ENCODE assay signal across 35 cellular contexts in the genomic region with DNA sequence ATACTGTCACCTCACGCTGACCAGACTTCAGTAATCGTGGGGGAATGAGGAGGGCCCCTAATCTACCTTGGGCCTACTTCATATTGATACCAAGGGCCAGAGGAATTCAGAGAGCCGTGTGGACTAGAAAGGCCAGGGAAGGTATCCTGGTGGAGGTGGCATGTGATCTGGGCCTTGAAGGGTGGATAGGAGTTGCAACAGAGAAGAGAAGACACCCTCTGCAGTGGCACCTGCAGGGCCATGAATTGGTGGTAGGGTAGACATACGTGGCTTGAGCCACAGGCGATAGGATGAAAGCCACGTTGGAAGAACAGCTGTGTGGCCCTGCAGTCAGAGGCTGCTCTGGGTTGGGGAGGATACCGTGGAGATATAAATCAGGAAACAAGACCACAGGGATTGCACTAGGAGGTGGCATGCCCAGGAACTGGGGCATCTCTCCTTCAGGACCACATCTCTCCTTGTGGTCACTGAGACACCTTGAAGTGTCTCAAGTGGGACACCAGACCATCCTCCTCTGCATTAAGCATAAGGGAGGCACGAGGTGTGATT.
"Had no signal": no experiment of that assay in that cellular context is flagged by ENCODE, and none has a peak within 500 bp of the region (broad histone marks: within the 10 kb centered on the region; RNA-seq: fewer than 3 reads in every experiment).

No MANE protein-coding gene starts in this region.

- DNase-seq: activated CD4-positive, alpha-beta T cell treated with anti-CD3 and anti-CD28 coated beads, Interleukin-2, amount 50 U/mL, for 1 hour; activated CD8-positive, alpha-beta memory T cell treated with anti-CD3 and anti-CD28 coated beads, Interleukin-2, amount 50 U/mL, for 4 hours; activated gamma-delta T cell; activated naive CD4-positive, alpha-beta T cell treated with anti-CD3 and anti-CD28 coated beads, Interleukin-2, amount 10 ng/mL, durations not matched to agents 7 days and 5 days; activated T-cell treated with anti-CD3 and anti-CD28 coated beads, Interleukin-2, amount 50 U/mL, for 1 hour; amniotic stem cell; brain microvascular endothelial cell; caudate nucleus; effector CD4-positive, alpha-beta T cell; esophagus squamous epithelium; foreskin melanocyte; heart right ventricle; left colon; natural killer cell; pancreas; retina; stimulated activated CD4-positive, alpha-beta T cell treated with anti-CD3 and anti-CD28 coated beads, Interleukin-12 subunit alpha, Interleukin-12 subunit beta, amount 100 ng/mL, for 4 hours; stimulated activated CD4-positive, alpha-beta T cell treated with anti-CD3 and anti-CD28 coated beads, Interleukin-4, amount 100 ng/mL, for 1 hour; stimulated activated naive CD8-positive, alpha-beta T cell treated with anti-CD3 and anti-CD28 coated beads, Interleukin-15, amount 100 ng/mL, for 72 hours; substantia nigra; T1000; WERI-Rb-1 had no signal

- H3K27ac Mint-ChIP-seq: activated naive CD4-positive, alpha-beta T cell treated with anti-CD3 and anti-CD28 coated beads, Interleukin-2, amount 10 ng/mL, durations not matched to agents 7 days and 5 days; dendritic cell treated with granulocyte-macrophage colony-stimulating factor and Interleukin-4, amounts not matched to agents 40 ng/mL and 50 ng/mL, for 4 days; memory B cell; natural killer cell; stimulated activated effector memory CD8-positive, alpha-beta T cell treated with anti-CD3 and anti-CD28 coated beads, Interleukin-12 subunit alpha, Interleukin-12 subunit beta, amount 100 ng/mL, for 72 hours; stimulated activated naive CD8-positive, alpha-beta T cell treated with anti-CD3 and anti-CD28 coated beads, Interleukin-15, amount 100 ng/mL, for 72 hours; type B pancreatic cell had no signal

- H3K27ac ChIP-seq: brain microvascular endothelial cell, epithelial cell of prostate, esophagus squamous epithelium, heart right ventricle, pancreas, prostate gland, SJSA1, skin epidermis, WERI-Rb-1 had no signal

- H3K9me3 ChIP-seq: esophagus squamous epithelium, heart right ventricle, pancreas, prostate gland, SJSA1 had no signal

- H3K4me3 ChIP-seq: esophagus squamous epithelium, heart right ventricle, pancreas, prostate gland, SJSA1, skin epidermis had no signal

- H3K27me3 ChIP-seq: brain microvascular endothelial cell, pancreas, SJSA1 had no signal

- H3K4me1 Mint-ChIP-seq: activated naive CD4-positive, alpha-beta T cell treated with anti-CD3 and anti-CD28 coated beads, Interleukin-2, amount 10 ng/mL, durations not matched to agents 7 days and 5 days; memory B cell; natural killer cell; stimulated activated effector memory CD8-positive, alpha-beta T cell treated with anti-CD3 and anti-CD28 coated beads, Interleukin-12 subunit alpha, Interleukin-12 subunit beta, amount 100 ng/mL, for 72 hours; stimulated activated naive CD8-positive, alpha-beta T cell treated with anti-CD3 and anti-CD28 coated beads, Interleukin-15, amount 100 ng/mL, for 72 hours had no signal

- H3K4me1 ChIP-seq: heart right ventricle, pancreas, prostate gland, SJSA1 had no signal

- H3K4me3 Mint-ChIP-seq: activated naive CD4-positive, alpha-beta T cell treated with anti-CD3 and anti-CD28 coated beads, Interleukin-2, amount 10 ng/mL, durations not matched to agents 7 days and 5 days; dendritic cell treated with granulocyte-macrophage colony-stimulating factor and Interleukin-4, amounts not matched to agents 40 ng/mL and 50 ng/mL, for 4 days; memory B cell; natural killer cell; stimulated activated effector memory CD8-positive, alpha-beta T cell treated with anti-CD3 and anti-CD28 coated beads, Interleukin-12 subunit alpha, Interleukin-12 subunit beta, amount 100 ng/mL, for 72 hours; stimulated activated naive CD8-positive, alpha-beta T cell treated with anti-CD3 and anti-CD28 coated beads, Interleukin-15, amount 100 ng/mL, for 72 hours; type B pancreatic cell had no signal

- H3K27me3 Mint-ChIP-seq: activated naive CD4-positive, alpha-beta T cell treated with anti-CD3 and anti-CD28 coated beads, Interleukin-2, amount 10 ng/mL, durations not matched to agents 7 days and 5 days; dendritic cell treated with granulocyte-macrophage colony-stimulating factor and Interleukin-4, amounts not matched to agents 40 ng/mL and 50 ng/mL, for 4 days had no signal

- H3K36me3 ChIP-seq: brain microvascular endothelial cell, esophagus squamous epithelium, heart right ventricle, pancreas, prostate gland, SJSA1, WERI-Rb-1 had no signal

- FAIRE-seq: astrocyte, endometrium, keratinocyte, pancreas had no signal

- ATAC-seq: activated CD4-positive, CD25-positive, alpha-beta regulatory T cell treated with anti-CD3 and anti-CD28 coated beads, Interleukin-2, amount 50 U/mL, for 24 hours; heart right ventricle; left colon; natural killer cell; pancreas; sciatic nerve; stimulated activated effector memory CD8-positive, alpha-beta T cell treated with anti-CD3 and anti-CD28 coated beads, Interleukin-12 subunit alpha, Interleukin-12 subunit beta, amount 100 ng/mL, for 72 hours; stimulated activated naive CD8-positive, alpha-beta T cell treated with anti-CD3 and anti-CD28 coated beads, Interleukin-15, amount 100 ng/mL, for 72 hours had no signal

- H3K9me3 Mint-ChIP-seq: activated naive CD4-positive, alpha-beta T cell treated with anti-CD3 and anti-CD28 coated beads, Interleukin-2, amount 10 ng/mL, durations not matched to agents 7 days and 5 days; dendritic cell treated with granulocyte-macrophage colony-stimulating factor and Interleukin-4, amounts not matched to agents 40 ng/mL and 50 ng/mL, for 4 days; memory B cell; natural killer cell; stimulated activated effector memory CD8-positive, alpha-beta T cell treated with anti-CD3 and anti-CD28 coated beads, Interleukin-12 subunit alpha, Interleukin-12 subunit beta, amount 100 ng/mL, for 72 hours; stimulated activated naive CD8-positive, alpha-beta T cell treated with anti-CD3 and anti-CD28 coated beads, Interleukin-15, amount 100 ng/mL, for 72 hours; type B pancreatic cell had no signal

- H3K36me3 Mint-ChIP-seq: activated naive CD4-positive, alpha-beta T cell treated with anti-CD3 and anti-CD28 coated beads, Interleukin-2, amount 10 ng/mL, durations not matched to agents 7 days and 5 days; memory B cell; natural killer cell; stimulated activated effector memory CD8-positive, alpha-beta T cell treated with anti-CD3 and anti-CD28 coated beads, Interleukin-12 subunit alpha, Interleukin-12 subunit beta, amount 100 ng/mL, for 72 hours; type B pancreatic cell had no signal
